Comparison of ENCODE assay signal across 15 cellular contexts in the genomic region with DNA sequence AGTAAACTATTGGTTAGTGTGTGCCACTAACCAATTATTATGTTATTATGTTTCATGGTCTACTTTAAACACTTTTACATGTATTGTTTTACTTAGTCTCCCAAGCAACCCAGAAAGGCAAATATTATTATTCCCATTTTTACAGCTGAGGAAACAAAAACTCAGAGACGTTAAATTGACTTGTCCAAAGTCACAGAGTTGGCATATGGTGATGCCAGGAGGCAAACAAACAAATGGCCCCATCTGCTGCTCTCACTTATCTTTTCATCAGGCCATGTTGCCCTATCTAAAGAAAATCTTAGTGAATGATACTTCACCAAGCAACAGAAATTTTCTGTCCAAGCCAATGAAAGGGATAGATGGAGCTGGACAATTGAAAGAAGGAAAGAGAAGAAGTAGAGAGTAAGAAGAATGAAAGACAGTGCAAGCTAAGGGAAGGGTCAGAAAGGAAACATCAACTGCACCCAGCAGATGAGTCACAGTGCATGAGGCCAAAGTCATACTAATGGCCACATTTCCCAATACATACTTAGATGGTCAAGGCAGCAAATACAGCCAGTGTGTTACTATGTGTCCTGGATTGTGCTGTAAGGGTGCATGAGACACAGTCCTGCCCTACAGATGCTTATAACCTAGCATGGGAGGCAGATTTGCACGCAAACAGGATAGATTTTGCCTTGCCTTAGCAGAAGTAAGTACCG.
DNase-seq lines count a peak whose midpoint lies in the region; ATAC-seq and TF ChIP-seq lines count a peak whose summit lies in the region.
"Had no signal": no experiment of that assay in that cellular context is flagged by ENCODE, and none has a peak within 500 bp of the region (broad histone marks: within the 10 kb centered on the region; RNA-seq: fewer than 3 reads in every experiment).

No MANE protein-coding gene starts in this region.

- DNase-seq in DMS53 treated with DMSO at 0.1 percent for 48 hours (lab: John Stamatoyannopoulos, UW; ENCODE audit: unreplicated experiment) = peak; percentile 27
- peak; percentile 40 for DNase-seq in M059J (ENCODE audit: low read depth)
- DNase-seq in NCI-H748 (lab: John Stamatoyannopoulos, UW; ENCODE audit: unreplicated experiment) = peak; percentile 85
- peak; percentile 17 for DNase-seq in iris pigment epithelial cell (ENCODE audit: low read depth)
- no peak for DNase-seq in erythroblast (lab: John Stamatoyannopoulos, UW)
- DNase-seq: activated CD8-positive, alpha-beta memory T cell treated with anti-CD3 and anti-CD28 coated beads for 24 hours; activated effector memory CD4-positive, alpha-beta T cell treated with anti-CD3 and anti-CD28 coated beads, Interleukin-2, amount 50 U/mL, for 16 hours; GF-D8; naive thymus-derived CD8-positive, alpha-beta T cell; stimulated activated CD4-positive, alpha-beta T cell treated with anti-CD3 and anti-CD28 coated beads, Interleukin-4, amount 100 ng/mL, for 24 hours; upper lobe of left lung had no signal

- ATAC-seq in HG02852 (IDR thresholded peaks at IDR 0.05; ENCODE audit: unreplicated experiment) = no peak
- no peak for ATAC-seq in HG02973 (IDR thresholded peaks at IDR 0.05; ENCODE audit: unreplicated experiment)
- ATAC-seq in HG03521 (IDR thresholded peaks at IDR 0.05; ENCODE audit: unreplicated experiment) = no peak
- ATAC-seq: naive thymus-derived CD8-positive, alpha-beta T cell; SK-N-SH treated with all-trans-retinoic acid at 6 μM for 48 hours had no signal

- TF ChIP-seq POLR2A in erythroblast (IDR thresholded peaks at IDR 0.05; ENCODE audit: low read length) = no peak

Comparison
In these comparisons a context has a peak if more than half of its experiments do, and no peak if none do; other contexts are left out.
1. DNase-seq: peak in DMS53 treated with DMSO at 0.1 percent for 48 hours (single experiment), M059J (single experiment), NCI-H748 (single experiment) and iris pigment epithelial cell (single experiment); none in erythroblast (0 of 2).